Comparison of ENCODE assay signal across 23 cellular contexts in genomic region chr3:166472015-166472414, GRCh38.
DNase-seq lines count a peak whose midpoint lies in the region; ATAC-seq, FAIRE-seq and TF ChIP-seq lines count a peak whose summit lies in the region.
"Had no signal": no experiment of that assay in that cellular context is flagged by ENCODE, and none has a peak within 500 bp of the region (broad histone marks: within the 10 kb centered on the region; RNA-seq: fewer than 3 reads in every experiment).

No MANE protein-coding gene starts in this region.

- no peak for FAIRE-seq in urothelium cell line (lab: Jason Lieb, UNC)
- FAIRE-seq: D721Med, HepG2 had no signal

- H2AFZ ChIP-seq in MM.1S (ENCODE audit: low read length) = peak overlapping the region; percentile 8; the same call in 1 of the 2 replicates

- H3K4me2 ChIP-seq in MM.1S (ENCODE audit: low read depth, low read length) = peak overlapping the region; percentile 37; the same call in 1 of the 2 replicates
- H3K4me2 ChIP-seq: BLaER1 treated with 17β-estradiol and CSF1 and Interleukin-3, amounts not matched to agents 10 nM and 100 nM had no signal

- peak; percentile 54 for ATAC-seq in GM18870 (IDR thresholded peaks at IDR 0.05; ENCODE audit: unreplicated experiment)
- ATAC-seq in GM21786 (IDR thresholded peaks at IDR 0.05; ENCODE audit: unreplicated experiment) = peak; percentile 73
- ATAC-seq: HCT116, HepG2 had no signal

- H3K27me3 ChIP-seq in MM.1S (replicated peaks; ENCODE audit: insufficient read depth, low read length) (no peaks in the 10 kb centered on the region), SJCRH30 (no peaks in the 10 kb centered on the region)
- H3K27me3 ChIP-seq: BLaER1 treated with 17β-estradiol and CSF1 and Interleukin-3, amounts not matched to agents 10 nM and 100 nM had no signal

- H3K9me3 ChIP-seq in MM.1S (replicated peaks; ENCODE audit: insufficient read depth, low read length) = no peaks in the 10 kb centered on the region
- no peaks in the 10 kb centered on the region for H3K9me3 ChIP-seq in SJCRH30 (replicated peaks)
- H3K9me3 ChIP-seq: BLaER1 treated with 17β-estradiol and CSF1 and Interleukin-3, amounts not matched to agents 10 nM and 100 nM had no signal

- no peaks in the 10 kb centered on the region for H4K20me1 ChIP-seq in MM.1S (ENCODE audit: insufficient read depth, low read length)
- H4K20me1 ChIP-seq: BLaER1 treated with 17β-estradiol and CSF1 and Interleukin-3, amounts not matched to agents 10 nM and 100 nM had no signal

- H3F3A ChIP-seq in MM.1S (ENCODE audit: insufficient read depth, low read length) = peaks cover 12% of the 10 kb centered on the region

- H3K9ac ChIP-seq in MM.1S (ENCODE audit: low read length) = peak overlapping the region; percentile 2; the same call in 1 of the 2 replicates
- H3K9ac ChIP-seq: BLaER1 treated with 17β-estradiol and CSF1 and Interleukin-3, amounts not matched to agents 10 nM and 100 nM had no signal

- H3K4me1 ChIP-seq in MM.1S (ENCODE audit: low read length) = peaks cover 25% of the 10 kb centered on the region
- no peaks in the 10 kb centered on the region for H3K4me1 ChIP-seq in SJCRH30
- H3K4me1 ChIP-seq: BLaER1 treated with 17β-estradiol and CSF1 and Interleukin-3, amounts not matched to agents 10 nM and 100 nM had no signal

- peak overlapping the region; percentile 48; the same call in 1 of the 2 replicates for H3K27ac ChIP-seq in MM.1S (ENCODE audit: low read length)
- H3K27ac ChIP-seq in SJCRH30 = peak overlapping the region; percentile 25
- H3K27ac ChIP-seq: BLaER1 treated with 17β-estradiol and CSF1 and Interleukin-3, amounts not matched to agents 10 nM and 100 nM had no signal

- no peaks in the 10 kb centered on the region for H3K79me2 ChIP-seq in MM.1S (ENCODE audit: low read length)

- peak; percentile 97 for DNase-seq in MM.1S
- DNase-seq in SJCRH30 = no peak
- DNase-seq in NCI-H1694 treated with DMSO at 0.1 percent for 48 hours (lab: John Stamatoyannopoulos, UW) = no peak
- no peak for DNase-seq in activated CD4-positive, alpha-beta T cell treated with anti-CD3 and anti-CD28 coated beads for 48 hours
- no peak for DNase-seq in urothelium cell line (ENCODE audit: low spot score)
- DNase-seq in central memory CD4-positive, alpha-beta T cell = no peak
- DNase-seq: CD4-positive, CD25-positive, alpha-beta regulatory T cell; CD8-positive, alpha-beta memory T cell; COR-L47; DMS153; DMS79 treated with DMSO at 0.1 percent for 48 hours; GF-D8; GOT3; H7; HFFc6; Kasumi-1; KBM-7 had no signal

- no peak overlapping the region for H3K4me3 ChIP-seq in MM.1S (ENCODE audit: low read length)
- H3K4me3 ChIP-seq in SJCRH30 = no peak overlapping the region
- H3K4me3 ChIP-seq: BLaER1 treated with 17β-estradiol and CSF1 and Interleukin-3, amounts not matched to agents 10 nM and 100 nM had no signal

- TF ChIP-seq CTCF in MM.1S (IDR thresholded peaks at IDR 0.05; ENCODE audit: low read length) = no peak

- H3K36me3 ChIP-seq in MM.1S (replicated peaks; ENCODE audit: insufficient read depth, low read length) = no peaks in the 10 kb centered on the region
- no peaks in the 10 kb centered on the region for H3K36me3 ChIP-seq in SJCRH30
- H3K36me3 ChIP-seq: BLaER1 treated with 17β-estradiol and CSF1 and Interleukin-3, amounts not matched to agents 10 nM and 100 nM had no signal

- no peaks in the 10 kb centered on the region for H3K9me2 ChIP-seq in MM.1S (replicated peaks; ENCODE audit: insufficient read depth, low read length)
